Comparison of ENCODE assay signal across 13 cellular contexts in genomic region chr6:108591040-108591816, GRCh38. TPM values are rescaled to one million over a fixed set of nuclear protein-coding genes. Genes with fewer than 3 reads are reported as not detected.
DNase-seq lines count a peak whose midpoint lies in the region; ATAC-seq and TF ChIP-seq lines count a peak whose summit lies in the region.
"Had no signal": no experiment of that assay in that cellular context is flagged by ENCODE, and none has a peak within 500 bp of the region (broad histone marks: within the 10 kb centered on the region; RNA-seq: fewer than 3 reads in every experiment).

No MANE protein-coding gene starts in this region.

- no peak for TF ChIP-seq POLR2A in stomach (IDR thresholded peaks at IDR 0.05)

- no peaks in the 10 kb centered on the region for H3K27me3 Mint-ChIP-seq in memory B cell

- H3K79me2 ChIP-seq in KMS-11 (ENCODE audit: insufficient read depth, low read depth) = peaks cover 98% of the 10 kb centered on the region

- ATAC-seq in memory B cell (ENCODE audit: low read depth) (no peak), GM18861 (IDR thresholded peaks at IDR 0.05; ENCODE audit: unreplicated experiment) (no peak)
- ATAC-seq: left lobe of liver had no signal

- H3K36me3 ChIP-seq in KMS-11 (ENCODE audit: insufficient read depth) (no peaks in the 10 kb centered on the region), stomach (no peaks in the 10 kb centered on the region)

- no peak overlapping the region for H3K4me3 ChIP-seq in KMS-11 (IDR thresholded peaks at IDR 0.05; ENCODE audit: insufficient read depth, low read depth, low read length)
- H3K4me3 ChIP-seq in stomach = peak overlapping the region in 1 of 4 donors; percentile 7

- no peaks in the 10 kb centered on the region for H3K36me3 Mint-ChIP-seq in memory B cell

- 33 to 42% (median 35%) methylated on average over 8 of the region's 8 CpGs for WGBS in stomach, 5 donors

- no peak overlapping the region for H2AFZ ChIP-seq in KMS-11 (ENCODE audit: low read depth)

- peak overlapping the region; percentile 66 for H3K4me2 ChIP-seq in KMS-11

- peaks cover 64% of the 10 kb centered on the region for H3K4me1 Mint-ChIP-seq in memory B cell

- H3K4me3 Mint-ChIP-seq in memory B cell = no peak overlapping the region

- DNase-seq in caudate nucleus (lab: John Stamatoyannopoulos, UW) (no peak), memory B cell (ENCODE audit: low spot score in 2 of 2) (no peak), stomach (no peak), DMS114 treated with DMSO at 0.1 percent for 48 hours (lab: John Stamatoyannopoulos, UW; ENCODE audit: unreplicated experiment) (no peak), COLO668 (lab: John Stamatoyannopoulos, UW; ENCODE audit: unreplicated experiment) (no peak), retina (no peak)
- DNase-seq: activated CD4-positive, CD25-positive, alpha-beta regulatory T cell; activated naive CD4-positive, alpha-beta T cell treated with Interleukin-2 at 50 U/mL for 16 hours; NCI-H2029 treated with DMSO at 0.1 percent for 48 hours; stimulated activated CD4-positive, alpha-beta T cell treated with anti-CD3 and anti-CD28 coated beads, Interleukin-12 subunit alpha, Interleukin-12 subunit beta, amount 100 ng/mL, for 4 hours had no signal

- H3K27me3 ChIP-seq in KMS-11 (ENCODE audit: insufficient read depth, low read depth) (no peaks in the 10 kb centered on the region), stomach (no peaks in the 10 kb centered on the region)

- H3K27ac Mint-ChIP-seq in memory B cell = peak overlapping the region; percentile 75

- H3K9me3 Mint-ChIP-seq in memory B cell = no peaks in the 10 kb centered on the region

- H3K27ac ChIP-seq in KMS-11 (peak overlapping the region; percentile 99), caudate nucleus (ENCODE audit: low read depth, low read length) (peak overlapping the region; percentile 86), stomach (peak overlapping the region; percentile 75 to 89 (median 86))

- peak overlapping the region; percentile 87 for H3K9ac ChIP-seq in KMS-11

- TF ChIP-seq CTCF in KMS-11 (conservative IDR thresholded peaks at IDR 0.05; ENCODE audit: low read depth, low read length) = no peak
- no peak for TF ChIP-seq CTCF in stomach (IDR thresholded peaks at IDR 0.05)

- TF ChIP-seq EP300 in stomach (IDR thresholded peaks at IDR 0.05) = no peak

- H4K20me1 ChIP-seq in KMS-11 (ENCODE audit: insufficient read depth) = 0 out of 2 replicates have a peak, but pooled peaks cover 4% of the 10 kb centered on the region

- peaks cover 100% of the 10 kb centered on the region for H3K4me1 ChIP-seq in KMS-11 (ENCODE audit: low read depth, poor library complexity, severe bottlenecking)
- H3K4me1 ChIP-seq in stomach = peaks cover 95 to 100% (median 98%) of the 10 kb centered on the region in 4 donors

- intact Hi-C loops in stomach (cut with DNase I; ENCODE audit: low total_unique reads) = no loop called here

- no peaks in the 10 kb centered on the region for H3K9me3 ChIP-seq in stomach

RNA-seq across cellular contexts. Expression of gene FOXO3, which starts 30.5 kb away (rescaled TPM):
- total RNA-seq in stomach = 10 to 100 TPM; 33.3 to 89.8 (median 78.6) TPM
- 10 to 100 TPM; 13.0 to 21.2 (median 14.4) TPM for polyA plus RNA-seq in stomach
